ENCODE assay signal across 8 cellular contexts in genomic region chr4:184983660-184984356, GRCh38. TPM values are rescaled to one million over a fixed set of nuclear protein-coding genes. Genes with fewer than 3 reads are reported as not detected.
DNase-seq lines count a peak whose midpoint lies in the region; ATAC-seq and TF ChIP-seq lines count a peak whose summit lies in the region.

No MANE protein-coding gene starts in this region.

- no peak overlapping the region for H2BK120ac ChIP-seq in trophoblast cell (ENCODE audit: insufficient read depth, low read length, poor library complexity)

- no peaks in the 10 kb centered on the region for H3K27me3 ChIP-seq in BJ (ENCODE audit: control insufficient read depth, insufficient read depth, low read length)
- no peaks in the 10 kb centered on the region for H3K27me3 ChIP-seq in trophoblast cell (ENCODE audit: insufficient read depth, low read length)

- H3K36me3 ChIP-seq in BJ (ENCODE audit: control insufficient read depth, insufficient read depth, low read length) (no peaks in the 10 kb centered on the region), trophoblast cell (ENCODE audit: control insufficient read depth in 1 of 2, insufficient read depth in 2 of 2, low read length in 2 of 2) (no peaks in the 10 kb centered on the region)

- H3K9ac ChIP-seq in trophoblast cell (ENCODE audit: low read length), result no peak overlapping the region

- no peak overlapping the region for H2AK5ac ChIP-seq in trophoblast cell (ENCODE audit: low read length)

- H2AFZ ChIP-seq in trophoblast cell (ENCODE audit: insufficient read depth, low read length, poor library complexity), result no peak overlapping the region

- H3K79me2 ChIP-seq in trophoblast cell (ENCODE audit: control insufficient read depth, insufficient read depth, low read length, poor library complexity), result no peaks in the 10 kb centered on the region

- no peak for DNase-seq in BJ (ENCODE audit: low read depth)
- DNase-seq in GM19238 (ENCODE audit: insufficient read length, low spot score), result peak; percentile 80
- peak; percentile 58 for DNase-seq in NCI-H82 treated with DMSO at 0.1 percent for 48 hours (lab: John Stamatoyannopoulos, UW; ENCODE audit: unreplicated experiment)
- DNase-seq in activated T-cell treated with anti-CD3 and anti-CD28 coated beads for 48 hours (ENCODE audit: low read depth), result peak; percentile 55
- DNase-seq in fibroblast of villous mesenchyme (ENCODE audit: low read depth), result peak; percentile 34
- peak; percentile 12 to 57 for DNase-seq in trophoblast cell

- no peak overlapping the region for H2BK12ac ChIP-seq in trophoblast cell (ENCODE audit: low read length)

- no peaks in the 10 kb centered on the region for H3K4me1 ChIP-seq in trophoblast cell (ENCODE audit: control insufficient read depth in 1 of 2, insufficient read depth in 2 of 2, low read length in 2 of 2)

- H4K91ac ChIP-seq in trophoblast cell (ENCODE audit: low read depth, low read length), result no peak overlapping the region

- no peak overlapping the region for H3K4ac ChIP-seq in trophoblast cell (ENCODE audit: low read depth, low read length)

- WGBS in trophoblast cell (ENCODE audit: extremely low coverage, insufficient coverage, insufficient read length), result no CpG with 5 or more reads among the region's 21 CpGs

- H3K79me1 ChIP-seq in trophoblast cell (ENCODE audit: low read length), result no peaks in the 10 kb centered on the region

- ATAC-seq in HG03442 (IDR thresholded peaks at IDR 0.05; ENCODE audit: unreplicated experiment) (peak; percentile 63), GM18873 (IDR thresholded peaks at IDR 0.05; ENCODE audit: low FRiP score, unreplicated experiment) (no peak)

- H2BK5ac ChIP-seq in trophoblast cell (ENCODE audit: low read depth, low read length, poor library complexity), result no peak overlapping the region

- peak; percentile 45 for TF ChIP-seq CTCF in BJ (IDR thresholded peaks at IDR 0.05; ENCODE audit: insufficient read depth, low read depth, low read length)
- peak; percentile 38 for TF ChIP-seq CTCF in fibroblast of villous mesenchyme (IDR thresholded peaks at IDR 0.05; ENCODE audit: insufficient read depth, low read depth, low read length)

- no peak overlapping the region for H3K27ac ChIP-seq in trophoblast cell (ENCODE audit: low read depth, low read length)

- H3K18ac ChIP-seq in trophoblast cell (ENCODE audit: low read length), result no peak overlapping the region

- no peak overlapping the region for H4K12ac ChIP-seq in trophoblast cell (ENCODE audit: low read depth, low read length)

- H3K9me3 ChIP-seq in trophoblast cell (ENCODE audit: insufficient read depth, low read depth, low read length), result peaks cover 5% of the 10 kb centered on the region

- H3K23ac ChIP-seq in trophoblast cell (ENCODE audit: low read length), result no peak overlapping the region

- no peak overlapping the region for H4K8ac ChIP-seq in trophoblast cell (ENCODE audit: low read depth, low read length)

- CTCF ChIA-PET in BJ (lab: Yijun Ruan, JAX), result interaction anchor here (1.4 to 3.2 kb wide), 2 partner anchors 237 to 242 kb away, joined by 5 to 18 read pairs; no protein-coding TSS in a partner anchor

- H3K14ac ChIP-seq in trophoblast cell (ENCODE audit: low read length), result no peak overlapping the region

- no peak overlapping the region for H3K4me2 ChIP-seq in trophoblast cell (ENCODE audit: low read length)

- POLR2A ChIA-PET in BJ (lab: Charles Lee), result no interaction called here

- H3K4me3 ChIP-seq in BJ (ENCODE audit: low read depth, low read length), result no peak overlapping the region
- H3K4me3 ChIP-seq in fibroblast of villous mesenchyme (ENCODE audit: low read depth, low read length), result no peak overlapping the region
- no peak overlapping the region for H3K4me3 ChIP-seq in trophoblast cell (ENCODE audit: low read depth, low read length)

RNA-seq across cellular contexts. Expression of gene HELT, which starts 34.5 kb away (rescaled TPM):
- not detected in 2 replicates for polyA plus RNA-seq in BJ (2011; rRNA removed)
- not detected in 2 replicates for polyA minus RNA-seq in BJ (2011; rRNA and poly(A)+ RNA removed)
- total RNA-seq in fibroblast of villous mesenchyme, result not detected in 2 replicates
- not detected in 2 replicates for polyA plus RNA-seq in trophoblast cell (2013)
